8 cellular contexts compared by ENCODE assay signal in genomic region chr1:39817091-39817932, GRCh38. TPM values are rescaled to one million over a fixed set of nuclear protein-coding genes. Genes with fewer than 3 reads are reported as not detected.
DNase-seq lines count a peak whose midpoint lies in the region; ATAC-seq, FAIRE-seq and TF ChIP-seq lines count a peak whose summit lies in the region.
"Not testable (repeated sequence)": the region's sequence is repeated elsewhere in the genome, so short reads cannot be mapped to it uniquely, and the experiment has no call there.

No MANE protein-coding gene starts in this region.

- intact Hi-C loops in GM12878 (cut with micrococcal nuclease; ENCODE audit: unreplicated experiment) (loop anchor here (1.0 to 2.0 kb wide), 3 partner anchors 28 to 215 kb away; no protein-coding TSS in a partner anchor), lower leg skin (cut with DNase I; ENCODE audit: low total_unique reads) (loop anchor here (5.0 kb wide), 2 partner anchors 85 to 155 kb away; partner anchors contain the start of gene MYCL)

- H3K79me2 ChIP-seq in GM12878 (ENCODE audit: control insufficient read depth, insufficient read depth, low read length), result not testable (repeated sequence)

- not testable (repeated sequence) for FAIRE-seq in GM12878 (lab: Jason Lieb, UNC)

- H3K9me3 Mint-ChIP-seq in WTC11, result not testable (repeated sequence)

- H3K27ac ChIP-seq in GM12878 (ENCODE audit: control insufficient read depth, insufficient read depth), result peak overlapping the region; percentile 75

- not testable (repeated sequence) for H3K27ac Mint-ChIP-seq in WTC11

- CTCF ChIA-PET in WTC11 (lab: Charles Lee) (interaction anchor here (0.7 to 5.4 kb wide), 28 partner anchors 8 to 521 kb away, joined by 3 to 57 read pairs (median 3); partner anchors contain the start of genes BMP8B and MYCL), GM12878 (lab: Yijun Ruan, JAX) (interaction anchor here (0.6 to 7.2 kb wide), 33 partner anchors 8 to 267 kb away, joined by 3 to 110 read pairs (median 5); partner anchors contain the start of genes CAP1, MYCL and PPIE)

- POLR2A ChIA-PET in WTC11 (lab: Charles Lee) (interaction anchor here (0.9 to 1.3 kb wide), 2 partner anchors 80 to 94 kb away, joined by 3 read pairs; no protein-coding TSS in a partner anchor), GM12878 (lab: Charles Lee) (interaction anchor here (0.8 to 2.2 kb wide), 3 partner anchors 85 to 222 kb away, joined by 3 to 7 read pairs (median 3); partner anchors contain the start of gene MYCL)

- not testable (repeated sequence) for H3K36me3 Mint-ChIP-seq in WTC11

- not testable (repeated sequence) for H3K4me1 Mint-ChIP-seq in WTC11

- TF ChIP-seq CTCF in WTC11 (IDR thresholded peaks at IDR 0.05), result peak; percentile 7
- TF ChIP-seq CTCF in GM12878 (IDR thresholded peaks at IDR 0.05 in 2 of 3, conservative IDR thresholded peaks at IDR 0.05 in 1 of 3; ENCODE audit: control insufficient read depth in 2 of 3, extremely low read depth in 1 of 3, insufficient read depth in 1 of 3, low read depth in 3 of 3, low read length in 3 of 3), result 0 out of 6 replicates have a peak, but pooled peaks of 1 of the 3 experiments have one; percentile 22
- TF ChIP-seq CTCF in lower leg skin (IDR thresholded peaks at IDR 0.05), result not testable (repeated sequence)

- ATAC-seq in GM19463 (IDR thresholded peaks at IDR 0.05; ENCODE audit: unreplicated experiment), result peak; percentile 87
- peak; percentile 93 for ATAC-seq in HG03175 (IDR thresholded peaks at IDR 0.05; ENCODE audit: unreplicated experiment)
- ATAC-seq in WTC11, result peak; percentile 35
- ATAC-seq in GM12878, result peak; percentile 98

- not testable (repeated sequence) for TF ChIP-seq RAD21 in GM12878 (IDR thresholded peaks at IDR 0.05; ENCODE audit: insufficient read depth, low read depth, low read length)

- not testable (repeated sequence) for H4K20me1 ChIP-seq in GM12878 (ENCODE audit: control insufficient read depth, insufficient read depth)

- peak; percentile 9 to 27; a peak in 2 of 4 replicates for TF ChIP-seq EP300 in GM12878 (IDR thresholded peaks at IDR 0.05; ENCODE audit: borderline replicate concordance in 1 of 2, control insufficient read depth in 1 of 2, low read depth in 2 of 2, low read length in 2 of 2)

- not testable (repeated sequence) for H3K27me3 ChIP-seq in GM12878 (replicated peaks in 1 of 2; ENCODE audit: control insufficient read depth in 2 of 2, insufficient read depth in 2 of 2, low read length in 1 of 2)

- H3K4me1 ChIP-seq in GM12878 (ENCODE audit: control insufficient read depth, insufficient read depth, low read length), result peaks cover 17% of the 10 kb centered on the region

- H3K27me3 Mint-ChIP-seq in WTC11 (ENCODE audit: low read depth), result peaks cover 13% of the 10 kb centered on the region

- not testable (repeated sequence) for H3K4me3 Mint-ChIP-seq in WTC11

- TF ChIP-seq POLR2A in GM12878 (IDR thresholded peaks at IDR 0.05; ENCODE audit: low read depth, low read length), result peak; percentile 75
- TF ChIP-seq POLR2A in lower leg skin (IDR thresholded peaks at IDR 0.05), result not testable (repeated sequence)

- H2AFZ ChIP-seq in GM12878 (ENCODE audit: control insufficient read depth, low read depth, low read length), result peak overlapping the region; percentile 81

- DNase-seq in DMS153 (lab: John Stamatoyannopoulos, UW), result peak; percentile 100
- DNase-seq in NCI-H526 treated with DMSO at 0.1 percent for 48 hours (lab: John Stamatoyannopoulos, UW), result peak; percentile 88
- peak; percentile 22 for DNase-seq in WTC11 (ENCODE audit: low spot score)
- peak; percentile 86 for DNase-seq in GM12878 (ENCODE audit: low read depth, low spot score)
- DNase-seq in lower leg skin (ENCODE audit: low spot score in 2 of 2), result peak; percentile 65 to 89
- peak; percentile 23 to 34 for DNase-seq in stimulated activated CD8-positive, alpha-beta memory T cell treated with anti-CD3 and anti-CD28 coated beads, Interleukin-15, amount 100 ng/mL, for 4 hours (ENCODE audit: low read depth in 2 of 2)

- in situ Hi-C loops in GM12878 (cut with MboI), result not testable (repeated sequence)

- H3K9me3 ChIP-seq in GM12878 (replicated peaks; ENCODE audit: control insufficient read depth, insufficient read depth, low read length), result not testable (repeated sequence)

- H3K4me3 ChIP-seq in GM12878; lower leg skin (ENCODE audit: low read depth, poor library complexity, severe bottlenecking): not testable (repeated sequence)

- RAD21 ChIA-PET in GM12878 (lab: Charles Lee; ENCODE audit: unreplicated experiment), result interaction anchor here (0.6 to 2.7 kb wide), 20 partner anchors 8 to 215 kb away, joined by 3 to 22 read pairs (median 4); no protein-coding TSS in a partner anchor

- 24% methylated on average over 18 of the region's 24 CpGs for WGBS in GM12878 (ENCODE audit: insufficient coverage, insufficient replicate concordance, low lambda C conversion rate, missing lambda C conversion rate)
- 43 to 49% methylated on average over 18 of the region's 24 CpGs for WGBS in lower leg skin, 2 donors

- not testable (repeated sequence) for H3K36me3 ChIP-seq in GM12878 (ENCODE audit: control insufficient read depth in 2 of 2, insufficient read depth in 2 of 2, low read length in 1 of 2)

- SMC1A ChIA-PET in GM12878 (lab: Charles Lee; ENCODE audit: uncharacterized antibody, unreplicated experiment), result interaction anchor here (0.6 to 3.3 kb wide), 24 partner anchors 8 to 216 kb away, joined by 3 to 42 read pairs (median 4); partner anchors contain the start of gene MYCL

- peak overlapping the region; percentile 70 for H3K4me2 ChIP-seq in GM12878 (ENCODE audit: control insufficient read depth, insufficient read depth)

- H3K9ac ChIP-seq in GM12878 (ENCODE audit: control insufficient read depth, insufficient read depth, low read length), result peak overlapping the region; percentile 29

- BruUV-seq in GM12878 (replicated peaks; lab: Mats Ljungman, UMichigan), result not testable (repeated sequence)

TF ChIP-seq in GM12878, 131 proteins besides CTCF, POLR2A, EP300 and RAD21 (continues in another document):
- peak; percentile 69 for TF ChIP-seq POLR2AphosphoS5 (IDR thresholded peaks at IDR 0.05; ENCODE audit: low read length)

RNA-seq across cellular contexts. Expression of gene BMP8B, which starts 28.6 kb away (rescaled TPM):
- 0.74 to 0.92 TPM (median 0.82 TPM) in 3 replicates for total RNA-seq in WTC11 (2021)
- total RNA-seq in GM12878 (2013; cell fraction: nucleolus; rRNA removed), result 1.2 and 2.0 TPM in 2 replicates
- total RNA-seq in GM12878 (2014; rRNA removed), result 0.71 and 1.2 TPM in 2 replicates
- 0.37 and 0.49 TPM in 2 replicates for total RNA-seq in GM12878 (2014; rRNA removed; fragmentation: Illumina TruSeq; extraction: Trizol)
- total RNA-seq in GM12878 (2021), result 1.2 TPM in 2 replicates
- polyA plus RNA-seq in GM12878 (2011; ENCODE audit: low read depth), result 0.71 TPM
- polyA plus RNA-seq in GM12878 (2011; rRNA removed), result 0.55 and 0.56 TPM in 2 replicates
- 0.62 and 0.76 TPM in 2 replicates for polyA plus RNA-seq in GM12878 (2011; cell fraction: cytosol; rRNA removed)
- 0.96 and 1.1 TPM in 2 replicates for polyA plus RNA-seq in GM12878 (2011; cell fraction: nucleus; rRNA removed)
- 1.0 and 1.3 TPM in 2 replicates for polyA plus RNA-seq in GM12878 (2012)
- polyA plus RNA-seq in GM12878 (2014; fragmentation: Illumina TruSeq; extraction: Trizol), result 1.00 and 1.0 TPM in 2 replicates
- polyA plus RNA-seq in GM12878 (2014; fragmentation: Nextera tagmentation; extraction: Ambion mirVana), result under 1 TPM; 0.23 to 0.37 TPM
- polyA plus RNA-seq in GM12878 (2014; rRNA removed), result 1.00 and 1.0 TPM in 2 replicates
- polyA plus RNA-seq in GM12878 (2016; fragmentation: Nextera tagmentation; extraction: Ambion mirVana), result under 1 TPM; 0.09 to 0.23 TPM
- 0.88 and 1.1 TPM in 2 replicates for polyA minus RNA-seq in GM12878 (2011; rRNA and poly(A)+ RNA removed)
- polyA minus RNA-seq in GM12878 (2011; cell fraction: cytosol; rRNA and poly(A)+ RNA removed), result 0.53 TPM in 1 of 2 replicates, not detected in the other
- polyA minus RNA-seq in GM12878 (2011; cell fraction: nucleus; rRNA and poly(A)+ RNA removed), result 0.12 and 0.48 TPM in 2 replicates
- 1 to 10 TPM; 1.1 to 2.2 (median 1.5) TPM for total RNA-seq in lower leg skin

RNA-seq across cellular contexts. Expression of gene OXCT2, which starts 46.2 kb away (rescaled TPM):
- 1.7 to 2.4 TPM (median 2.3 TPM) in 3 replicates for total RNA-seq in WTC11 (2021)
- total RNA-seq in GM12878 (2013; cell fraction: nucleolus; rRNA removed), result 4.1 and 4.9 TPM in 2 replicates
- total RNA-seq in GM12878 (2014; rRNA removed), result 0.79 and 1.1 TPM in 2 replicates
- 0.69 and 1.0 TPM in 2 replicates for total RNA-seq in GM12878 (2014; rRNA removed; fragmentation: Illumina TruSeq; extraction: Trizol)
- 0.98 and 1.9 TPM in 2 replicates for total RNA-seq in GM12878 (2021)
- polyA plus RNA-seq in GM12878 (2011; ENCODE audit: low read depth), result 0.43 TPM
- polyA plus RNA-seq in GM12878 (2011; rRNA removed), result 0.29 and 0.39 TPM in 2 replicates
- polyA plus RNA-seq in GM12878 (2011; cell fraction: cytosol; rRNA removed), result 0.39 and 0.53 TPM in 2 replicates
- polyA plus RNA-seq in GM12878 (2011; cell fraction: nucleus; rRNA removed), result 1.9 and 2.1 TPM in 2 replicates
- 0.53 and 0.81 TPM in 2 replicates for polyA plus RNA-seq in GM12878 (2012)
- polyA plus RNA-seq in GM12878 (2014; fragmentation: Illumina TruSeq; extraction: Trizol), result 0.13 and 0.57 TPM in 2 replicates
- under 1 TPM; 0.06 to 0.31 TPM for polyA plus RNA-seq in GM12878 (2014; fragmentation: Nextera tagmentation; extraction: Ambion mirVana)
- polyA plus RNA-seq in GM12878 (2014; rRNA removed), result 1.7 and 1.8 TPM in 2 replicates
- under 1 TPM; 0.40 to 0.60 TPM for polyA plus RNA-seq in GM12878 (2016; fragmentation: Nextera tagmentation; extraction: Ambion mirVana)
- 0.44 and 0.72 TPM in 2 replicates for polyA minus RNA-seq in GM12878 (2011; rRNA and poly(A)+ RNA removed)
- polyA minus RNA-seq in GM12878 (2011; cell fraction: cytosol; rRNA and poly(A)+ RNA removed), result not detected in 2 replicates
- 0.36 and 0.67 TPM in 2 replicates for polyA minus RNA-seq in GM12878 (2011; cell fraction: nucleus; rRNA and poly(A)+ RNA removed)
- 1 to 10 TPM in 2 of 4 donors, under 1 TPM in 1, not detected in 1; 0.15 to 6.6 (median 1.4) TPM for total RNA-seq in lower leg skin

Comparison
In these comparisons a context has a peak if more than half of its experiments do, and no peak if none do; other contexts are left out.
1. DNase-seq: peak in every context shown above with its lines; median percentile 100 in DMS153; 88 in NCI-H526 treated with DMSO at 0.1 percent for 48 hours; 86 in GM12878; 77 in lower leg skin; 28 in stimulated activated CD8-positive, alpha-beta memory T cell treated with anti-CD3 and anti-CD28 coated beads, Interleukin-15, amount 100 ng/mL, for 4 hours; 22 in WTC11.
2. ATAC-seq: peak in every context shown above with its lines; median percentile 98 in GM12878; 93 in HG03175; 87 in GM19463; 35 in WTC11.